8 cellular contexts compared by ENCODE assay signal in the genomic region with DNA sequence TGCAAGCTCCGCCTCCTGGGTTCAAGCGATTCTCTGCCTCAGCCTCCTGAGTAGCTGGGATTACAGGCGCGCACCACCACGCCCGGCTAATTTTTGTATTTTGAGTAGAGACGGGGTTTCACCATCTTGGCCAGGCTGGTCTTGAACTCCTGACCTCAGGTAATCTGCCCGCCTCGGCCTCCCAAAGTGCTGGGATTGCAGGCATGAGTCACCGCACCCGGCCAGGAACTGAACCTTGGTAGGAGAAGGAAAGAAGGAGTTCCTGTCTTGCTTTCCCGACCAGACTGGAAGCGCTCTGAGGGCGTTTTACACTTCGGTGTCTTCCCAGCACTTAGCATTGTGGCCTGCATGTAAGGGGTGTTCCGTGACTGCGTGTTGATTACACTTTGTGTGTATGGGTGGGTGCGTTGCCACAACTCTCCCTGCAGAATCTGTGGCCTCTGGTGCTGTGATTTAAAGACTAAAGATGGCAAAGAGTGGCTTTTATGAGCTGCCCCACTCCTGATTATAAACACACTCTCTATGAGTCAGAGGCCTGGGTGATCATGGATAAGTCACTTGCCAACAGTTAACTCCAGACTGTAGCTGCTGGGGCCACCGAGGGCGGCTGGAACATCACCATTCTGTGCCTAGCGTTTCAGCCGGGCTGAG. TPM values are rescaled to one million over a fixed set of nuclear protein-coding genes. Genes with fewer than 3 reads are reported as not detected.
A peak's percentile ranks its signal among the peaks of the same experiment; 100 is the strongest.
DNase-seq lines count a peak whose midpoint lies in the region; ATAC-seq, FAIRE-seq and TF ChIP-seq lines count a peak whose summit lies in the region.
"Not testable (repeated sequence)": the region's sequence is repeated elsewhere in the genome, so short reads cannot be mapped to it uniquely, and the experiment has no call there.

No MANE protein-coding gene starts in this region.

- intact Hi-C loops in CD4-positive, alpha-beta memory T cell (cut with micrococcal nuclease); K562 (cut with micrococcal nuclease): not testable (repeated sequence)

- DNase-seq in A172 (ENCODE audit: low spot score) (peak; percentile 78), SJSA1 (ENCODE audit: low read depth in 1 of 2, low spot score in 2 of 2) (peak; percentile 80 to 86), fibroblast of villous mesenchyme (ENCODE audit: low read depth) (peak; percentile 85), mesenchymal stem cell (peak; percentile 68)
- not testable (repeated sequence) for DNase-seq in CD4-positive, alpha-beta memory T cell; K562 (ENCODE audit: extremely low read depth in 1 of 4, low spot score in 3 of 4)

- peak overlapping the region in 5 of 7 donors; percentile 27 to 78 (median 35) for H3K27ac Mint-ChIP-seq in CD4-positive, alpha-beta memory T cell
- H3K27ac Mint-ChIP-seq in IgD-negative memory B cell, result peak overlapping the region in 2 of 3 donors; percentile 10 to 90
- H3K27ac Mint-ChIP-seq in stimulated activated memory B cell treated with anti-CD40 and anti-IgM and Interleukin-4, amounts not matched to agents 10 μg/mL and 1 μg/mL and 100 μg/mL, for 72 hours, result peak overlapping the region; percentile 79

- peaks cover 12% of the 10 kb centered on the region for H3K79me1 ChIP-seq in mesenchymal stem cell (replicated peaks; ENCODE audit: low read length, poor library complexity, severe bottlenecking)

- not testable (repeated sequence) for H3K27me3 ChIP-seq in CD4-positive, alpha-beta memory T cell (ENCODE audit: insufficient read depth, low read length); SJSA1 (replicated peaks); K562 (ENCODE audit: control insufficient read depth in 2 of 2, insufficient read depth in 2 of 2, low read length in 2 of 2)
- H3K27me3 ChIP-seq in mesenchymal stem cell (ENCODE audit: control insufficient read depth in 1 of 2, insufficient read depth in 1 of 2, low read length in 2 of 2), result peaks cover 0 to 15% of the 10 kb centered on the region in 2 experiments

- not testable (repeated sequence) for H3K9me3 ChIP-seq in CD4-positive, alpha-beta memory T cell (ENCODE audit: control insufficient read depth in 1 of 2, low read length in 2 of 2); SJSA1 (replicated peaks); K562 (replicated peaks; ENCODE audit: control insufficient read depth, insufficient read depth, low read depth, low read length); mesenchymal stem cell (ENCODE audit: control insufficient read depth, low read length)

- H3K36me3 Mint-ChIP-seq in CD4-positive, alpha-beta memory T cell, result peaks cover 25 to 29% of the 10 kb centered on the region in 2 donors
- not testable (repeated sequence) for H3K36me3 Mint-ChIP-seq in IgD-negative memory B cell
- peaks cover 32% of the 10 kb centered on the region for H3K36me3 Mint-ChIP-seq in stimulated activated memory B cell treated with anti-CD40 and anti-IgM and Interleukin-4, amounts not matched to agents 10 μg/mL and 1 μg/mL and 100 μg/mL, for 72 hours

- not testable (repeated sequence) for H3K23ac ChIP-seq in mesenchymal stem cell (ENCODE audit: low read length in 2 of 2)

- FAIRE-seq in K562 (lab: Jason Lieb, UNC), result not testable (repeated sequence)

- not testable (repeated sequence) for TF ChIP-seq EP300 in K562 (IDR thresholded peaks at IDR 0.05; ENCODE audit: low read length)

- not testable (repeated sequence) for H3K27me3 Mint-ChIP-seq in CD4-positive, alpha-beta memory T cell; IgD-negative memory B cell; stimulated activated memory B cell treated with anti-CD40 and anti-IgM and Interleukin-4, amounts not matched to agents 10 μg/mL and 1 μg/mL and 100 μg/mL, for 72 hours

- not testable (repeated sequence) for BruUV-seq in K562 (replicated peaks; lab: Mats Ljungman, UMichigan)

- not testable (repeated sequence) for H2AFZ ChIP-seq in K562 (ENCODE audit: low read depth, low read length); mesenchymal stem cell (ENCODE audit: low read depth, low read length)

- H3K9me3 Mint-ChIP-seq in CD4-positive, alpha-beta memory T cell; IgD-negative memory B cell; stimulated activated memory B cell treated with anti-CD40 and anti-IgM and Interleukin-4, amounts not matched to agents 10 μg/mL and 1 μg/mL and 100 μg/mL, for 72 hours: not testable (repeated sequence)

- not testable (repeated sequence) for TF ChIP-seq RAD21 in K562 (CRISPR knock-in tag; conservative IDR thresholded peaks at IDR 0.05 in 1 of 2, IDR thresholded peaks at IDR 0.05 in 1 of 2)

- H3K14ac ChIP-seq in mesenchymal stem cell (ENCODE audit: low read length in 2 of 2), result not testable (repeated sequence)

- not testable (repeated sequence) for H3K27ac ChIP-seq in CD4-positive, alpha-beta memory T cell (ENCODE audit: low read depth, low read length); K562 (ENCODE audit: extremely low read depth, low read depth, low read length); mesenchymal stem cell (ENCODE audit: low read length, poor library complexity, severe bottlenecking)
- peak overlapping the region; percentile 48 for H3K27ac ChIP-seq in SJSA1

- not testable (repeated sequence) for H2BK15ac ChIP-seq in mesenchymal stem cell (ENCODE audit: low read depth, poor library complexity, severe bottlenecking)

- ATAC-seq in K562; stimulated activated memory B cell treated with anti-CD40 and anti-IgM and Interleukin-4, amounts not matched to agents 10 μg/mL and 1 μg/mL and 100 μg/mL, for 72 hours: not testable (repeated sequence)

- not testable (repeated sequence) for H3K18ac ChIP-seq in mesenchymal stem cell (ENCODE audit: low read depth in 1 of 2, low read length in 2 of 2)

- WGBS in K562 (ENCODE audit: insufficient coverage, low coverage, missing lambda C conversion rate), result 83% methylated on average over 18 of the region's 22 CpGs
- 77% methylated on average over 18 of the region's 22 CpGs for WGBS in mesenchymal stem cell

- not testable (repeated sequence) for H4K8ac ChIP-seq in mesenchymal stem cell (ENCODE audit: low read length)

- TF ChIP-seq CTCF in K562 (IDR thresholded peaks at IDR 0.05 in 2 of 3, conservative IDR thresholded peaks at IDR 0.05 in 1 of 3; ENCODE audit: insufficient read depth in 2 of 3, low read depth in 1 of 3, low read length in 3 of 3); fibroblast of villous mesenchyme (IDR thresholded peaks at IDR 0.05; ENCODE audit: insufficient read depth, low read depth, low read length): not testable (repeated sequence)

- not testable (repeated sequence) for H4K91ac ChIP-seq in mesenchymal stem cell (ENCODE audit: low read length)

- peaks cover 11% of the 10 kb centered on the region for H3K36me3 ChIP-seq in CD4-positive, alpha-beta memory T cell (ENCODE audit: insufficient read depth, low read length)
- H3K36me3 ChIP-seq in SJSA1, result not testable (repeated sequence)
- H3K36me3 ChIP-seq in K562 (ENCODE audit: control insufficient read depth, insufficient read depth, low read length), result peaks cover 28% of the 10 kb centered on the region; the same call in 2 of the 3 replicates
- peaks cover 4 to 18% of the 10 kb centered on the region in 2 experiments for H3K36me3 ChIP-seq in mesenchymal stem cell (ENCODE audit: control insufficient read depth in 1 of 2, insufficient read depth in 2 of 2, low read depth in 1 of 2, low read length in 2 of 2)

- H3K9me1 ChIP-seq in K562 (ENCODE audit: control insufficient read depth, insufficient read depth, low read length), result not testable (repeated sequence)

- in situ Hi-C loops in K562 (cut with MboI), result loop anchor here (25.0 kb wide), 1 partner anchor 140 kb away; no protein-coding TSS in a partner anchor

- POLR2A ChIA-PET in CD4-positive, alpha-beta memory T cell (lab: Charles Lee; ENCODE audit: partially characterized antibody), result interaction anchor here (1.4 to 1.5 kb wide), 2 partner anchors 19 to 71 kb away, joined by 4 to 7 read pairs; no protein-coding TSS in a partner anchor
- POLR2A ChIA-PET in K562 (lab: Yijun Ruan, JAX), result interaction anchor here (0.6 to 0.7 kb wide), 2 partner anchors 24 to 99 kb away, joined by 3 read pairs; no protein-coding TSS in a partner anchor

- H2BK5ac ChIP-seq in mesenchymal stem cell (ENCODE audit: low read depth, low read length, poor library complexity, severe bottlenecking), result not testable (repeated sequence)

- peaks cover 40% of the 10 kb centered on the region for H3K4me1 ChIP-seq in CD4-positive, alpha-beta memory T cell (ENCODE audit: insufficient read depth, low read length)
- H3K4me1 ChIP-seq in SJSA1 (replicated peaks), result peaks cover 56% of the 10 kb centered on the region
- peaks cover 5 to 16% of the 10 kb centered on the region in 2 experiments; a peak in 4 of 5 replicates for H3K4me1 ChIP-seq in K562 (replicated peaks in 1 of 2; ENCODE audit: control insufficient read depth in 2 of 2, insufficient read depth in 2 of 2, low read length in 2 of 2)
- H3K4me1 ChIP-seq in mesenchymal stem cell (ENCODE audit: control insufficient read depth, insufficient read depth, low read depth, low read length), result peaks cover 35% of the 10 kb centered on the region

- H3K4ac ChIP-seq in mesenchymal stem cell (ENCODE audit: low read depth in 1 of 2, low read length in 2 of 2), result not testable (repeated sequence)

- H2AK5ac ChIP-seq in mesenchymal stem cell (ENCODE audit: low read length, severe bottlenecking), result not testable (repeated sequence)

- TF ChIP-seq POLR2A in K562 (conservative IDR thresholded peaks at IDR 0.05), result not testable (repeated sequence)

- not testable (repeated sequence) for H2BK12ac ChIP-seq in mesenchymal stem cell (ENCODE audit: low read length in 2 of 2)

- H2BK120ac ChIP-seq in mesenchymal stem cell (ENCODE audit: low read depth, low read length), result not testable (repeated sequence)

- CTCF ChIA-PET in CD4-positive, alpha-beta memory T cell (lab: Charles Lee; ENCODE audit: partially characterized antibody), result interaction anchor here (1.3 to 11.4 kb wide), 5 partner anchors 8 to 97 kb away, joined by 3 to 208 read pairs (median 4); a partner anchor contains a TSS
- CTCF ChIA-PET in K562 (lab: Yijun Ruan, JAX; ENCODE audit: low intra/inter-chr PET ratio), result not testable (repeated sequence)

- H3K79me2 ChIP-seq in K562 (ENCODE audit: control insufficient read depth, insufficient read depth, low read length), result not testable (repeated sequence)

- peaks cover 23 to 47% (median 37%) of the 10 kb centered on the region in 4 donors for H3K4me1 Mint-ChIP-seq in CD4-positive, alpha-beta memory T cell
- H3K4me1 Mint-ChIP-seq in IgD-negative memory B cell, result peaks cover 14 to 26% (median 16%) of the 10 kb centered on the region in 3 donors
- H3K4me1 Mint-ChIP-seq in stimulated activated memory B cell treated with anti-CD40 and anti-IgM and Interleukin-4, amounts not matched to agents 10 μg/mL and 1 μg/mL and 100 μg/mL, for 72 hours, result peaks cover 49% of the 10 kb centered on the region

- H3K9ac ChIP-seq in K562 (ENCODE audit: insufficient read depth in 1 of 2, low read depth in 2 of 2, low read length in 2 of 2), result peak overlapping the region in 1 of 2 experiments; percentile 39; a peak in 1 of 4 replicates
- not testable (repeated sequence) for H3K9ac ChIP-seq in mesenchymal stem cell (ENCODE audit: low read length)

- not testable (repeated sequence) for H4K20me1 ChIP-seq in K562 (replicated peaks; ENCODE audit: control insufficient read depth, insufficient read depth, low read length)

- peak overlapping the region in 1 of 8 donors; percentile 5 for H3K4me3 Mint-ChIP-seq in CD4-positive, alpha-beta memory T cell
- H3K4me3 Mint-ChIP-seq in IgD-negative memory B cell, result peak overlapping the region in 1 of 4 donors; percentile 12
- not testable (repeated sequence) for H3K4me3 Mint-ChIP-seq in stimulated activated memory B cell treated with anti-CD40 and anti-IgM and Interleukin-4, amounts not matched to agents 10 μg/mL and 1 μg/mL and 100 μg/mL, for 72 hours

- H3K4me3 ChIP-seq in CD4-positive, alpha-beta memory T cell (ENCODE audit: low read length in 2 of 2); SJSA1; K562; fibroblast of villous mesenchyme (ENCODE audit: low read depth, low read length); mesenchymal stem cell (ENCODE audit: insufficient read depth in 1 of 2, low read depth in 1 of 2, low read length in 2 of 2): not testable (repeated sequence)

- not testable (repeated sequence) for H3K4me2 ChIP-seq in K562 (ENCODE audit: insufficient read depth, low read length); mesenchymal stem cell (ENCODE audit: low read length, poor library complexity, severe bottlenecking)

RNA-seq across cellular contexts. Expression of a gene that starts 46.0 kb away (rescaled TPM):
- total RNA-seq in A172 (2014; rRNA removed; shearing (Covaris generic)), result 308 and 372 TPM in 2 replicates
- total RNA-seq in CD4-positive, alpha-beta memory T cell, result 10 to 100 TPM; 32.5 to 35.4 TPM
- 10 to 100 TPM; 54.3 to 63.5 TPM for polyA plus RNA-seq in CD4-positive, alpha-beta memory T cell
- polyA plus RNA-seq in IgD-negative memory B cell (207 TPM), K562 (2011; rRNA removed) (368 and 563 TPM in 2 replicates), K562 (2014; fragmentation: Illumina TruSeq; extraction: Trizol) (473 and 553 TPM in 2 replicates), K562 (2014; fragmentation: Nextera tagmentation; extraction: Ambion mirVana) (100 to 1,000 TPM; 142 to 169 TPM), K562 (2014; rRNA removed) (457 and 488 TPM in 2 replicates)
- 110 and 113 TPM in 2 replicates for total RNA-seq in SJSA1 (2014; rRNA removed; shearing (Covaris generic))
- total RNA-seq in K562 (2011; cell fraction: chromatin; rRNA removed; ENCODE audit: low replicate concordance), result 99.9 and 124 TPM in 2 replicates
- 80.3 and 83.7 TPM in 2 replicates for total RNA-seq in K562 (2011; cell fraction: nucleolus; rRNA removed)
- 115 and 142 TPM in 2 replicates for total RNA-seq in K562 (2011; cell fraction: nucleoplasm; rRNA removed)
- total RNA-seq in K562 (2014; rRNA removed) (392 and 447 TPM in 2 replicates), K562 (2014; rRNA removed; fragmentation: Illumina TruSeq; extraction: Trizol) (525 and 551 TPM in 2 replicates), K562 (2015; rRNA removed; fragmentation: Illumina TruSeq; extraction: Trizol) (512 and 539 TPM in 2 replicates), K562 (2021) (379 and 398 TPM in 2 replicates), fibroblast of villous mesenchyme (88.3 and 133 TPM in 2 replicates)
- polyA plus RNA-seq in K562 (2011; cell fraction: cytosol; rRNA removed), result 282 and 395 TPM in 2 replicates
- 190 and 232 TPM in 2 replicates for polyA plus RNA-seq in K562 (2011; cell fraction: nucleus; rRNA removed)
- polyA plus RNA-seq in K562 (2012), result 213 and 358 TPM in 2 replicates
- 600 and 763 TPM in 2 replicates for polyA minus RNA-seq in K562 (2011; rRNA and poly(A)+ RNA removed)
- 138 and 222 TPM in 2 replicates for polyA minus RNA-seq in K562 (2011; cell fraction: cytosol; rRNA and poly(A)+ RNA removed)
- 41.1 and 78.2 TPM in 2 replicates for polyA minus RNA-seq in K562 (2011; cell fraction: nucleus; rRNA and poly(A)+ RNA removed)
- polyA plus RNA-seq in mesenchymal stem cell (2013, experiment 1 of 2), result 32.1 TPM
- polyA plus RNA-seq in mesenchymal stem cell (2013, experiment 2 of 2), result 33.0 TPM
